In genomic region chr9:87711857-87712800, GRCh38 we compare ENCODE assay signal across 10 cellular contexts. TPM values are rescaled to one million over a fixed set of nuclear protein-coding genes. Genes with fewer than 3 reads are reported as not detected.
DNase-seq lines count a peak whose midpoint lies in the region; ATAC-seq and TF ChIP-seq lines count a peak whose summit lies in the region.
"Had no signal": no experiment of that assay in that cellular context is flagged by ENCODE, and none has a peak within 500 bp of the region (broad histone marks: within the 10 kb centered on the region; RNA-seq: fewer than 3 reads in every experiment).

No MANE protein-coding gene starts in this region.

- TF ChIP-seq EP300 in esophagus muscularis mucosa (IDR thresholded peaks at IDR 0.05): no peak

- CTCF ChIA-PET in RWPE1 (lab: Yijun Ruan, JAX): interaction anchor here (0.6 kb wide), 2 partner anchors 34 to 242 kb away, joined by 3 to 4 read pairs; no protein-coding TSS in a partner anchor

- H3K4me1 ChIP-seq in esophagus muscularis mucosa: peaks cover 6 to 40% (median 26%) of the 10 kb centered on the region in 4 donors

- peak; percentile 62 for ATAC-seq in omental fat pad (ENCODE audit: low FRiP score)
- ATAC-seq in HG03378 (IDR thresholded peaks at IDR 0.05; ENCODE audit: unreplicated experiment): no peak
- no peak for ATAC-seq in GM18502 (IDR thresholded peaks at IDR 0.05; ENCODE audit: poor library complexity, unreplicated experiment)
- ATAC-seq in HG03457 (IDR thresholded peaks at IDR 0.05; ENCODE audit: unreplicated experiment): no peak

- intact Hi-C loops in CD14-positive monocyte (cut with micrococcal nuclease) (loop anchor here (5.0 to 10.0 kb wide), 5 partner anchors 80 to 305 kb away; partner anchors contain the start of gene DAPK1 (in 1 of the 2)), esophagus muscularis mucosa (cut with DNase I) (no loop called here)

- H3K4me1 Mint-ChIP-seq in CD14-positive monocyte: peaks cover 58% of the 10 kb centered on the region

- H3K27me3 Mint-ChIP-seq in CD14-positive monocyte (ENCODE audit: low read depth in 3 of 3): peaks cover 1 to 3% (median 2%) of the 10 kb centered on the region in 3 donors

- peaks cover 0 to 15% (median 11%) of the 10 kb centered on the region in 4 donors for H3K36me3 ChIP-seq in esophagus muscularis mucosa

- in situ Hi-C loops in GM13976 (cut with MboI; ENCODE audit: low sequenced_read_pairs, unreplicated experiment): no loop called here

- TF ChIP-seq CTCF in CD14-positive monocyte (IDR thresholded peaks at IDR 0.05) (no peak), RWPE1 (conservative IDR thresholded peaks at IDR 0.05; ENCODE audit: low read depth) (no peak), esophagus muscularis mucosa (IDR thresholded peaks at IDR 0.05) (no peak), omental fat pad (IDR thresholded peaks at IDR 0.05) (no peak), GM13976 (IDR thresholded peaks at IDR 0.05; ENCODE audit: borderline replicate concordance, control extremely low read depth, extremely low read depth, insufficient read depth, missing control alignments) (no peak)

- DNase-seq in CD14-positive monocyte (ENCODE audit: low spot score) (peak; percentile 92), RWPE1 (ENCODE audit: low spot score) (no peak), esophagus muscularis mucosa (ENCODE audit: extremely low spot score) (no peak), omental fat pad (ENCODE audit: low spot score) (peak; percentile 42), GM13976 (ENCODE audit: low spot score) (no peak)
- DNase-seq: NCI-H1048 had no signal

- no peak for TF ChIP-seq POLR2A in esophagus muscularis mucosa (IDR thresholded peaks at IDR 0.05; ENCODE audit: low read depth)

- H3K9me3 ChIP-seq in esophagus muscularis mucosa: no peaks in the 10 kb centered on the region

- 67% methylated on average over 7 of the region's 9 CpGs for WGBS in esophagus muscularis mucosa

- no peak overlapping the region for H3K4me3 ChIP-seq in esophagus muscularis mucosa

- POLR2A ChIA-PET in RWPE1 (lab: Yijun Ruan, JAX; ENCODE audit: low non-redundant PET): no interaction called here

- H3K36me3 Mint-ChIP-seq in CD14-positive monocyte: peaks cover 24% of the 10 kb centered on the region in 2 donors
- H3K36me3 Mint-ChIP-seq: stimulated activated effector memory CD8-positive, alpha-beta T cell treated with anti-CD3 and anti-CD28 coated beads, Interleukin-12 subunit alpha, Interleukin-12 subunit beta, amount 100 ng/mL, for 72 hours had no signal

- H3K27me3 ChIP-seq in esophagus muscularis mucosa: no peaks in the 10 kb centered on the region

- H3K9me3 Mint-ChIP-seq in CD14-positive monocyte: peaks cover 0 to 2% (median 0%) of the 10 kb centered on the region in 7 donors

- H3K27ac ChIP-seq in RWPE1: peak overlapping the region; percentile 14; the same call in 1 of the 2 replicates
- peak overlapping the region; percentile 17 to 50 (median 38) for H3K27ac ChIP-seq in esophagus muscularis mucosa (replicated peaks in 1 of 4)

- H3K27ac Mint-ChIP-seq in CD14-positive monocyte: peak overlapping the region; percentile 25 to 94 (median 68)
- H3K27ac Mint-ChIP-seq: stimulated activated effector memory CD8-positive, alpha-beta T cell treated with anti-CD3 and anti-CD28 coated beads, Interleukin-12 subunit alpha, Interleukin-12 subunit beta, amount 100 ng/mL, for 72 hours had no signal

- H3K4me3 Mint-ChIP-seq in CD14-positive monocyte: peak overlapping the region in 1 of 2 donors; percentile 16
- H3K4me3 Mint-ChIP-seq: stimulated activated effector memory CD8-positive, alpha-beta T cell treated with anti-CD3 and anti-CD28 coated beads, Interleukin-12 subunit alpha, Interleukin-12 subunit beta, amount 100 ng/mL, for 72 hours had no signal

RNA-seq across cellular contexts. Expression of gene CTSL, which starts 13.8 kb away (rescaled TPM):
- polyA plus RNA-seq in CD14-positive monocyte: 10 to 100 TPM; 22.0 to 28.3 TPM
- 100 to 1,000 TPM in 1 of 4 donors, 10 to 100 TPM in 3; 71.4 to 387 (median 94.5) TPM for total RNA-seq in esophagus muscularis mucosa
- 100 to 1,000 TPM; 160 to 932 (median 321) TPM for total RNA-seq in omental fat pad

Comparison
In these comparisons a context has a peak if more than half of its experiments do, and no peak if none do; other contexts are left out.
1. DNase-seq: peak in CD14-positive monocyte (single experiment) and omental fat pad (single experiment); none in RWPE1 (single experiment), esophagus muscularis mucosa (single experiment) and GM13976 (single experiment).